Comparison of ENCODE assay signal across 1 cellular context in the genomic region with DNA sequence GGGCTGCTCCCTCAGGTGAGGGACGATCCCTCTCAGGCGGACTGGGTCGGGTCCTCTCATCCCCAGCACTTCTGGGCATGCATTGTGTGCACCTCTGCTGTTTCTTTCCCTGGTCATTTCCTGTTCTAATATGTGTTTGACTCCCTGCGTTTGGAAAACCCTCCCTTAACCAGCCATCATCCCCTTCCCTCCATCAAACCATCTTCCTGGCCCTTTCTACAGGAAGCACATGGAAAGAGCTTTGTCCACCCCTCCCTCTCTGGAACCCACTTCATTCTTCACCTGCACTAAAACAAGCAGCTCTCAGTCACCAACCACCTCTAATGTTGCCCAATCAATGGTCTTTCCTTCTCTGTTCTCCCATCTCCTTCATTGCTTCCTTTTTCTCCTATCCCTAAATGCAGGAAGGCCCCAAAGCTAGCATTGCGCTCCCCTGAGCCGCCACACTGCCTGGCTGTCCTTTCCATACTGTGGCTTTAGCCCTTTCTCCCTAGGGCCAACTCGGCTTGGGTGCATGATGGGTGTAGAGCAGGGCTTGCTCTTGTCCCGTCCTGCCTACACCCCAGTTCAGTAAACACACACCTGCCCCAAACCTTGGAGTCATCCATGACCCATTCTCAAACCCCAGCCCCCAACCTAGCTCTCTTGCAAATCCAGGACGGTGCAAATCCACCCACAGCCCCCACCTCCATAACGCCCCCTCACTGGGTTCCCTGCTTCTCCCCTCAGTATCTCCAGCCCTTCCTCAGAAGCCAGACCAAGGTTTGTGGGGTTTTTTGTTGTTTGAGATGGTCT.
TF ChIP-seq lines count a peak whose summit lies in the region.

No MANE protein-coding gene starts in this region.

TF ChIP-seq in HEK293, 187 proteins besides CTCF, POLR2A, EP300 and RAD21 (continued from another document and continues in another):
- TF ChIP-seq, protein P1, sequence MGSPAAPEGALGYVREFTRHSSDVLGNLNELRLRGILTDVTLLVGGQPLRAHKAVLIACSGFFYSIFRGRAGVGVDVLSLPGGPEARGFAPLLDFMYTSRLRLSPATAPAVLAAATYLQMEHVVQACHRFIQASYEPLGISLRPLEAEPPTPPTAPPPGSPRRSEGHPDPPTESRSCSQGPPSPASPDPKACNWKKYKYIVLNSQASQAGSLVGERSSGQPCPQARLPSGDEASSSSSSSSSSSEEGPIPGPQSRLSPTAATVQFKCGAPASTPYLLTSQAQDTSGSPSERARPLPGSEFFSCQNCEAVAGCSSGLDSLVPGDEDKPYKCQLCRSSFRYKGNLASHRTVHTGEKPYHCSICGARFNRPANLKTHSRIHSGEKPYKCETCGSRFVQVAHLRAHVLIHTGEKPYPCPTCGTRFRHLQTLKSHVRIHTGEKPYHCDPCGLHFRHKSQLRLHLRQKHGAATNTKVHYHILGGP (tag by site-specific recombination; IDR thresholded peaks at IDR 0.05), result no peak
- TF ChIP-seq ZNF133 (tag by site-specific recombination; IDR thresholded peaks at IDR 0.05) (no peak), ZNF677 (tag by site-specific recombination; IDR thresholded peaks at IDR 0.05) (no peak), ZFP37 (tag by site-specific recombination; IDR thresholded peaks at IDR 0.05) (no peak), ZNF24 (tag by site-specific recombination; IDR thresholded peaks at IDR 0.05) (peak; percentile 87), MYNN (tag by site-specific recombination; IDR thresholded peaks at IDR 0.05; ENCODE audit: borderline replicate concordance) (no peak), ZNF350 (tag by site-specific recombination; IDR thresholded peaks at IDR 0.05) (no peak), ZNF239 (tag by site-specific recombination; IDR thresholded peaks at IDR 0.05) (no peak), ZBTB1 (tag by site-specific recombination; IDR thresholded peaks at IDR 0.05) (no peak), YY2 (tag by site-specific recombination; IDR thresholded peaks at IDR 0.05) (no peak), SP2 (tag by site-specific recombination; IDR thresholded peaks at IDR 0.05) (peak; percentile 25), KLF16 (tag by site-specific recombination; IDR thresholded peaks at IDR 0.05) (no peak), ZNF610 (tag by site-specific recombination; IDR thresholded peaks at IDR 0.05; ENCODE audit: borderline replicate concordance) (no peak), ZNF548 (tag by site-specific recombination; IDR thresholded peaks at IDR 0.05) (no peak), ZNF157 (tag by site-specific recombination; IDR thresholded peaks at IDR 0.05) (no peak), KLF1 (tag by site-specific recombination; IDR thresholded peaks at IDR 0.05) (no peak), ZNF114 (tag by site-specific recombination; IDR thresholded peaks at IDR 0.05) (no peak), ZNF202 (tag by site-specific recombination; IDR thresholded peaks at IDR 0.05; ENCODE audit: borderline replicate concordance) (no peak), ZNF596 (tag by site-specific recombination; IDR thresholded peaks at IDR 0.05) (no peak), SETDB1 (IDR thresholded peaks at IDR 0.05; ENCODE audit: insufficient read length, low read length) (no peak), ZNF558 (tag by site-specific recombination; IDR thresholded peaks at IDR 0.05) (no peak), ZNF529 (tag by site-specific recombination; IDR thresholded peaks at IDR 0.05; ENCODE audit: insufficient replicate concordance) (no peak), REPIN1 (tag by site-specific recombination; IDR thresholded peaks at IDR 0.05; ENCODE audit: low read depth) (no peak), ZFP41 (tag by site-specific recombination; IDR thresholded peaks at IDR 0.05; ENCODE audit: borderline replicate concordance) (no peak), ZEB2 (tag by site-specific recombination; IDR thresholded peaks at IDR 0.05) (0 out of 2 replicates have a peak, but pooled peaks have one; percentile 42), ZNF473 (tag by site-specific recombination; IDR thresholded peaks at IDR 0.05) (no peak), ZNF175 (tag by site-specific recombination; IDR thresholded peaks at IDR 0.05) (no peak), ZNF670 (tag by site-specific recombination; IDR thresholded peaks at IDR 0.05; ENCODE audit: low read depth) (no peak), ZNF555 (tag by site-specific recombination; conservative IDR thresholded peaks at IDR 0.05) (no peak), OVOL3 (tag by site-specific recombination; IDR thresholded peaks at IDR 0.05) (no peak), ZNF776 (tag by site-specific recombination; IDR thresholded peaks at IDR 0.05; ENCODE audit: borderline replicate concordance) (no peak), ZNF366 (tag by site-specific recombination; conservative IDR thresholded peaks at IDR 0.05) (peak; percentile 60), ZNF121 (tag by site-specific recombination; IDR thresholded peaks at IDR 0.05) (no peak), ZBTB20 (tag by site-specific recombination; IDR thresholded peaks at IDR 0.05) (no peak), TRIM28 (IDR thresholded peaks at IDR 0.05; ENCODE audit: borderline replicate concordance, low read length) (no peak), ZNF830 (tag by site-specific recombination; IDR thresholded peaks at IDR 0.05; ENCODE audit: low read depth) (no peak), SP7 (tag by site-specific recombination; IDR thresholded peaks at IDR 0.05) (no peak), ZFHX2 (tag by site-specific recombination; conservative IDR thresholded peaks at IDR 0.05) (peak; percentile 89), ZFP69B (tag by site-specific recombination; IDR thresholded peaks at IDR 0.05) (0 out of 2 replicates have a peak, but pooled peaks have one; percentile 30), ZBTB21 (tag by site-specific recombination; IDR thresholded peaks at IDR 0.05) (no peak), ZNF549 (tag by site-specific recombination; IDR thresholded peaks at IDR 0.05) (no peak)
- TF ChIP-seq, protein P2, sequence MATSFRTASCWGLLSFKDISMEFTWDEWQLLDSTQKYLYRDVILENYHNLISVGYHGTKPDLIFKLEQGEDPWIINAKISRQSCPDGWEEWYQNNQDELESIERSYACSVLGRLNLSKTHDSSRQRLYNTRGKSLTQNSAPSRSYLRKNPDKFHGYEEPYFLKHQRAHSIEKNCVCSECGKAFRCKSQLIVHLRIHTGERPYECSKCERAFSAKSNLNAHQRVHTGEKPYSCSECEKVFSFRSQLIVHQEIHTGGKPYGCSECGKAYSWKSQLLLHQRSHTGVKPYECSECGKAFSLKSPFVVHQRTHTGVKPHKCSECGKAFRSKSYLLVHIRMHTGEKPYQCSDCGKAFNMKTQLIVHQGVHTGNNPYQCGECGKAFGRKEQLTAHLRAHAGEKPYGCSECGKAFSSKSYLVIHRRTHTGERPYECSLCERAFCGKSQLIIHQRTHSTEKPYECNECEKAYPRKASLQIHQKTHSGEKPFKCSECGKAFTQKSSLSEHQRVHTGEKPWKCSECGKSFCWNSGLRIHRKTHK (tag by site-specific recombination; IDR thresholded peaks at IDR 0.05), result no peak
- TF ChIP-seq, protein P3, sequence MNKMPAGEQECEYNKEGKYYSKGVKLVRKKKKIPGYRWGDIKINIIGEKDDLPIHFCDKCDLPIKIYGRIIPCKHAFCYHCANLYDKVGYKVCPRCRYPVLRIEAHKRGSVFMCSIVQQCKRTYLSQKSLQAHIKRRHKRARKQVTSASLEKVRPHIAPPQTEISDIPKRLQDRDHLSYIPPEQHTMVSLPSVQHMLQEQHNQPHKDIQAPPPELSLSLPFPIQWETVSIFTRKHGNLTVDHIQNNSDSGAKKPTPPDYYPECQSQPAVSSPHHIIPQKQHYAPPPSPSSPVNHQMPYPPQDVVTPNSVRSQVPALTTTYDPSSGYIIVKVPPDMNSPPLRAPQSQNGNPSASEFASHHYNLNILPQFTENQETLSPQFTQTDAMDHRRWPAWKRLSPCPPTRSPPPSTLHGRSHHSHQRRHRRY (tag by site-specific recombination; IDR thresholded peaks at IDR 0.05), result no peak
- TF ChIP-seq, protein P4, sequence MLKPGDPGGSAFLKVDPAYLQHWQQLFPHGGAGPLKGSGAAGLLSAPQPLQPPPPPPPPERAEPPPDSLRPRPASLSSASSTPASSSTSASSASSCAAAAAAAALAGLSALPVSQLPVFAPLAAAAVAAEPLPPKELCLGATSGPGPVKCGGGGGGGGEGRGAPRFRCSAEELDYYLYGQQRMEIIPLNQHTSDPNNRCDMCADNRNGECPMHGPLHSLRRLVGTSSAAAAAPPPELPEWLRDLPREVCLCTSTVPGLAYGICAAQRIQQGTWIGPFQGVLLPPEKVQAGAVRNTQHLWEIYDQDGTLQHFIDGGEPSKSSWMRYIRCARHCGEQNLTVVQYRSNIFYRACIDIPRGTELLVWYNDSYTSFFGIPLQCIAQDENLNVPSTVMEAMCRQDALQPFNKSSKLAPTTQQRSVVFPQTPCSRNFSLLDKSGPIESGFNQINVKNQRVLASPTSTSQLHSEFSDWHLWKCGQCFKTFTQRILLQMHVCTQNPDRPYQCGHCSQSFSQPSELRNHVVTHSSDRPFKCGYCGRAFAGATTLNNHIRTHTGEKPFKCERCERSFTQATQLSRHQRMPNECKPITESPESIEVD (tag by site-specific recombination; IDR thresholded peaks at IDR 0.05), result no peak
- TF ChIP-seq, protein P5, sequence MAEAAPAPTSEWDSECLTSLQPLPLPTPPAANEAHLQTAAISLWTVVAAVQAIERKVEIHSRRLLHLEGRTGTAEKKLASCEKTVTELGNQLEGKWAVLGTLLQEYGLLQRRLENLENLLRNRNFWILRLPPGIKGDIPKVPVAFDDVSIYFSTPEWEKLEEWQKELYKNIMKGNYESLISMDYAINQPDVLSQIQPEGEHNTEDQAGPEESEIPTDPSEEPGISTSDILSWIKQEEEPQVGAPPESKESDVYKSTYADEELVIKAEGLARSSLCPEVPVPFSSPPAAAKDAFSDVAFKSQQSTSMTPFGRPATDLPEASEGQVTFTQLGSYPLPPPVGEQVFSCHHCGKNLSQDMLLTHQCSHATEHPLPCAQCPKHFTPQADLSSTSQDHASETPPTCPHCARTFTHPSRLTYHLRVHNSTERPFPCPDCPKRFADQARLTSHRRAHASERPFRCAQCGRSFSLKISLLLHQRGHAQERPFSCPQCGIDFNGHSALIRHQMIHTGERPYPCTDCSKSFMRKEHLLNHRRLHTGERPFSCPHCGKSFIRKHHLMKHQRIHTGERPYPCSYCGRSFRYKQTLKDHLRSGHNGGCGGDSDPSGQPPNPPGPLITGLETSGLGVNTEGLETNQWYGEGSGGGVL (tag by site-specific recombination; IDR thresholded peaks at IDR 0.05), result no peak
- TF ChIP-seq, protein P6, sequence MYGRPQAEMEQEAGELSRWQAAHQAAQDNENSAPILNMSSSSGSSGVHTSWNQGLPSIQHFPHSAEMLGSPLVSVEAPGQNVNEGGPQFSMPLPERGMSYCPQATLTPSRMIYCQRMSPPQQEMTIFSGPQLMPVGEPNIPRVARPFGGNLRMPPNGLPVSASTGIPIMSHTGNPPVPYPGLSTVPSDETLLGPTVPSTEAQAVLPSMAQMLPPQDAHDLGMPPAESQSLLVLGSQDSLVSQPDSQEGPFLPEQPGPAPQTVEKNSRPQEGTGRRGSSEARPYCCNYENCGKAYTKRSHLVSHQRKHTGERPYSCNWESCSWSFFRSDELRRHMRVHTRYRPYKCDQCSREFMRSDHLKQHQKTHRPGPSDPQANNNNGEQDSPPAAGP (tag by site-specific recombination; IDR thresholded peaks at IDR 0.05), result 0 out of 2 replicates have a peak, but pooled peaks have one; percentile 35
- TF ChIP-seq, protein P7, sequence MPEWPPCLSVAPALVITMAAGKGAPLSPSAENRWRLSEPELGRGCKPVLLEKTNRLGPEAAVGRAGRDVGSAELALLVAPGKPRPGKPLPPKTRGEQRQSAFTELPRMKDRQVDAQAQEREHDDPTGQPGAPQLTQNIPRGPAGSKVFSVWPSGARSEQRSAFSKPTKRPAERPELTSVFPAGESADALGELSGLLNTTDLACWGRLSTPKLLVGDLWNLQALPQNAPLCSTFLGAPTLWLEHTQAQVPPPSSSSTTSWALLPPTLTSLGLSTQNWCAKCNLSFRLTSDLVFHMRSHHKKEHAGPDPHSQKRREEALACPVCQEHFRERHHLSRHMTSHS (tag by site-specific recombination; IDR thresholded peaks at IDR 0.05), result no peak
- TF ChIP-seq, protein P8, sequence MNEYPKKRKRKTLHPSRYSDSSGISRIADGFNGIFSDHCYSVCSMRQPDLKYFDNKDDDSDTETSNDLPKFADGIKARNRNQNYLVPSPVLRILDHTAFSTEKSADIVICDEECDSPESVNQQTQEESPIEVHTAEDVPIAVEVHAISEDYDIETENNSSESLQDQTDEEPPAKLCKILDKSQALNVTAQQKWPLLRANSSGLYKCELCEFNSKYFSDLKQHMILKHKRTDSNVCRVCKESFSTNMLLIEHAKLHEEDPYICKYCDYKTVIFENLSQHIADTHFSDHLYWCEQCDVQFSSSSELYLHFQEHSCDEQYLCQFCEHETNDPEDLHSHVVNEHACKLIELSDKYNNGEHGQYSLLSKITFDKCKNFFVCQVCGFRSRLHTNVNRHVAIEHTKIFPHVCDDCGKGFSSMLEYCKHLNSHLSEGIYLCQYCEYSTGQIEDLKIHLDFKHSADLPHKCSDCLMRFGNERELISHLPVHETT (tag by site-specific recombination; IDR thresholded peaks at IDR 0.05), result no peak
- TF ChIP-seq, protein P9, sequence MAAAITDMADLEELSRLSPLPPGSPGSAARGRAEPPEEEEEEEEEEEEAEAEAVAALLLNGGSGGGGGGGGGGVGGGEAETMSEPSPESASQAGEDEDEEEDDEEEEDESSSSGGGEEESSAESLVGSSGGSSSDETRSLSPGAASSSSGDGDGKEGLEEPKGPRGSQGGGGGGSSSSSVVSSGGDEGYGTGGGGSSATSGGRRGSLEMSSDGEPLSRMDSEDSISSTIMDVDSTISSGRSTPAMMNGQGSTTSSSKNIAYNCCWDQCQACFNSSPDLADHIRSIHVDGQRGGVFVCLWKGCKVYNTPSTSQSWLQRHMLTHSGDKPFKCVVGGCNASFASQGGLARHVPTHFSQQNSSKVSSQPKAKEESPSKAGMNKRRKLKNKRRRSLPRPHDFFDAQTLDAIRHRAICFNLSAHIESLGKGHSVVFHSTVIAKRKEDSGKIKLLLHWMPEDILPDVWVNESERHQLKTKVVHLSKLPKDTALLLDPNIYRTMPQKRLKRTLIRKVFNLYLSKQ (tag by site-specific recombination; IDR thresholded peaks at IDR 0.05; ENCODE audit: borderline replicate concordance), result no peak
- TF ChIP-seq, protein P10, sequence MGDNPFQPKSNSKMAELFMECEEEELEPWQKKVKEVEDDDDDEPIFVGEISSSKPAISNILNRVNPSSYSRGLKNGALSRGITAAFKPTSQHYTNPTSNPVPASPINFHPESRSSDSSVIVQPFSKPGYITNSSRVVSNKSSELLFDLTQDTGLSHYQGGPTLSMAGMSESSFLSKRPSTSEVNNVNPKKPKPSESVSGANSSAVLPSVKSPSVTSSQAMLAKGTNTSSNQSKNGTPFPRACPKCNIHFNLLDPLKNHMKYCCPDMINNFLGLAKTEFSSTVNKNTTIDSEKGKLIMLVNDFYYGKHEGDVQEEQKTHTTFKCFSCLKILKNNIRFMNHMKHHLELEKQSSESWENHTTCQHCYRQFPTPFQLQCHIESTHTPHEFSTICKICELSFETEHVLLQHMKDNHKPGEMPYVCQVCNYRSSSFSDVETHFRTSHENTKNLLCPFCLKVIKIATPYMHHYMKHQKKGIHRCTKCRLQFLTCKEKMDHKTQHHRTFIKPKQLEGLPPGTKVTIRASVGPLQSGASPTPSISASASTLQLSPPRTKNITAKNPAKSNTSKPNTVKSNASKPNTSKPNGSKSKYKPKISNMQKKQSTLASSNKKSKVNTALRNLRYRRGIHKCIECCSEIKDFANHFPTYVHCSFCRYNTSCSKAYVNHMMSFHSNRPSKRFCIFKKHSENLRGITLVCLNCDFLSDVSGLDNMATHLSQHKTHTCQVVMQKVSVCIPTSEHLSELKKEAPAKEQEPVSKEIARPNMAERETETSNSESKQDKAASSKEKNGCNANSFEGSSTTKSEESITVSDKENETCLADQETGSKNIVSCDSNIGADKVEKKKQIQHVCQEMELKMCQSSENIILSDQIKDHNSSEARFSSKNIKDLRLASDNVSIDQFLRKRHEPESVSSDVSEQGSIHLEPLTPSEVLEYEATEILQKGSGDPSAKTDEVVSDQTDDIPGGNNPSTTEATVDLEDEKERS (tag by site-specific recombination; IDR thresholded peaks at IDR 0.05), result no peak
